In genomic region chr6:28884423-28885148, GRCh38 we compare ENCODE assay signal across 1 cellular context.
TF ChIP-seq lines count a peak whose summit lies in the region.

No MANE protein-coding gene starts in this region.

TF ChIP-seq in K562, 482 proteins besides CTCF, POLR2A, EP300 and RAD21 (continued from another document):
- TF ChIP-seq CHAMP1 (IDR thresholded peaks at IDR 0.05) (peak; percentile 76; the same call in 1 of the 2 replicates), CC2D1A (IDR thresholded peaks at IDR 0.05) (peak; percentile 52; the same call in 1 of the 2 replicates), NFYB (IDR thresholded peaks at IDR 0.05; ENCODE audit: extremely low read depth, insufficient read length) (peak; percentile 84), ADNP (tag; IDR thresholded peaks at IDR 0.05) (no peak), ZNF639 (CRISPR knock-in tag; conservative IDR thresholded peaks at IDR 0.05 in 1 of 2, IDR thresholded peaks at IDR 0.05 in 1 of 2) (no peak), ZNF316 (IDR thresholded peaks at IDR 0.05) (peak; percentile 60), C11orf30 (IDR thresholded peaks at IDR 0.05; ENCODE audit: low read depth) (peak; percentile 31; the same call in 1 of the 2 replicates), SRSF9 (IDR thresholded peaks at IDR 0.05; ENCODE audit: borderline replicate concordance, low read depth, low read length) (no peak)
